In the genomic region with DNA sequence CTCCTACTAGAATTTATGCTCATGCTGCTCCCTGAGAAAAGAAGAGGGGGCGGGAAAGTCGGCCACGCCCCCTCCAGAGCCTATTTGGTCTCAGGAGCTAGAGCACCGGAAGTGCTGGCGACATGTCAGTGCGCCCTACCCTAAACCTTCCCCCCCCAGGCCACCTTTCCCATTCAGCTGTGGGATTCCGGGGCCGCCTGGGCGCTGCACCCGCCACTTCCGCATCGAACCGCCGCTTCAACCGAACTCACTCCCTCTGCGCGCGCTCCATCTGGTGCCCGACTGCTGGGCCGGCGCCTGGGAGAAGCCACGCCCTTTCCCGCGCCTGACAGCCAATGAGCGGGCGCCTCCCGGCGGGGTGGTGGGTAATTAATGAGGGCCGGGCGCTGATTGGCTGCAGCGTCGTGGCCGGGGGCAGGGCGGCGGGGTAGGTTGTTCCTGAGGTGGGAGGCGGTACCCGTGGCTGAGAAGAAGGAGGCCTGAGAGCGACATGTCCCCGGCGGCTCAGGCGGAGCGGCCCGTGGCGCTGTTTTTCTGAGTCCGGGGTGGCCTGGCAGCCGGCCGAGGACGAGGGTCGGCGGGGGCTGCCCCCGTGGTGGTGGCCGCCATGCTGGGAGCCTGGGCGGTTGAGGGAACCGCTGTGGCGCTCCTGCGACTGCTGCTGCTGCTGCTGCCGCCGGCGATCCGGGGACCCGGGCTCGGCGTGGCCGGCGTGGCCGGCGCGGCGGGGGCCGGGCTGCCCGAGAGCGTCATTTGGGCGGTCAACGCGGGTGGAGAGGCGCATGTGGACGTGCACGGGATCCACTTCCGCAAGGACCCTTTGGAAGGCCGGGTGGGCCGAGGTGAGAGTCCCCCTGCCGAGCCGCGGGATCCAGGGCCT, we compare ENCODE assay signal across 8 cellular contexts. TPM values are rescaled to one million over a fixed set of nuclear protein-coding genes. Genes with fewer than 3 reads are reported as not detected.
A peak's percentile ranks its signal among the peaks of the same experiment; 100 is the strongest.
DNase-seq lines count a peak whose midpoint lies in the region; ATAC-seq and TF ChIP-seq lines count a peak whose summit lies in the region.

A gene with protein sequence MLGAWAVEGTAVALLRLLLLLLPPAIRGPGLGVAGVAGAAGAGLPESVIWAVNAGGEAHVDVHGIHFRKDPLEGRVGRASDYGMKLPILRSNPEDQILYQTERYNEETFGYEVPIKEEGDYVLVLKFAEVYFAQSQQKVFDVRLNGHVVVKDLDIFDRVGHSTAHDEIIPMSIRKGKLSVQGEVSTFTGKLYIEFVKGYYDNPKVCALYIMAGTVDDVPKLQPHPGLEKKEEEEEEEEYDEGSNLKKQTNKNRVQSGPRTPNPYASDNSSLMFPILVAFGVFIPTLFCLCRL (plus strand): TSS at position 460 of the 880 bp plus-strand sequence. CDS start 148 bp downstream, at position 608.

- peaks cover 7 to 24% of the 10 kb centered on the region in 2 donors for H3K4me1 ChIP-seq in lung (ENCODE audit: control insufficient read depth in 2 of 2, insufficient read depth in 2 of 2, low read length in 2 of 2)

- H3K4me3 ChIP-seq in lung, result peak within 1 kb of the TSS; percentile 89

- ATAC-seq in GM19467 (IDR thresholded peaks at IDR 0.05; ENCODE audit: unreplicated experiment), result peak; percentile 68
- peak; percentile 93 for ATAC-seq in lung (ENCODE audit: insufficient read depth, low FRiP score)

- DNase-seq in COLO668 (lab: John Stamatoyannopoulos, UW; ENCODE audit: unreplicated experiment), result peak; percentile 99
- peak; percentile 90 for DNase-seq in HS-27A (ENCODE audit: low read depth)
- peak; percentile 91 for DNase-seq in NK-92 (lab: John Stamatoyannopoulos, UW; ENCODE audit: unreplicated experiment)
- DNase-seq in activated CD8-positive, alpha-beta memory T cell treated with anti-CD3 and anti-CD28 coated beads for 1 hour (ENCODE audit: extremely low read depth in 1 of 2, low read depth in 1 of 2), result peak; percentile 98
- DNase-seq in effector CD4-positive, alpha-beta T cell, result peak; percentile 98
- peak; percentile 99 for DNase-seq in lung (ENCODE audit: low spot score)
- DNase-seq in stimulated activated CD4-positive, alpha-beta T cell treated with anti-CD3 and anti-CD28 coated beads, TNF-alpha, amount 100 ng/mL, for 4 hours (ENCODE audit: low read depth in 3 of 3), result peak; percentile 97 to 99 (median 99)

- WGBS in lung, 2 donors, result 1% methylated on average over 65 to 84 of the region's 84 CpGs

- H3K27me3 ChIP-seq in lung (ENCODE audit: control insufficient read depth, insufficient read depth), result no peaks in the 10 kb centered on the region

- no peaks in the 10 kb centered on the region for H3K36me3 ChIP-seq in lung (ENCODE audit: control insufficient read depth in 2 of 2, insufficient read depth in 2 of 2, low read length in 2 of 2)

- peak within 1 kb of the TSS; percentile 91 to 97 for H3K27ac ChIP-seq in lung (ENCODE audit: low read depth in 1 of 2, low read length in 1 of 2)

- H3K9me3 ChIP-seq in lung (ENCODE audit: control insufficient read depth in 2 of 2, insufficient read depth in 1 of 2, low read length in 1 of 2), result no peaks in the 10 kb centered on the region

- TF ChIP-seq CTCF in lung (IDR thresholded peaks at IDR 0.05; ENCODE audit: control extremely low read depth, extremely low read depth), result no peak

RNA-seq across cellular contexts. Expression of the gene that starts here (rescaled TPM):
- total RNA-seq in lung, result 100 to 1,000 TPM in 1 of 2 donors, 10 to 100 TPM in 1; 56.8 to 161 TPM
- polyA plus RNA-seq in lung, result 10 to 100 TPM; 34.1 to 50.6 TPM

Comparison
In these comparisons a context has a peak if more than half of its experiments do, and no peak if none do; other contexts are left out.
1. Peak in every context shown above with its lines: DNase-seq, ATAC-seq, H3K4me3 ChIP-seq and H3K27ac ChIP-seq.